Comparison of ENCODE assay signal across 7 cellular contexts in the genomic region with DNA sequence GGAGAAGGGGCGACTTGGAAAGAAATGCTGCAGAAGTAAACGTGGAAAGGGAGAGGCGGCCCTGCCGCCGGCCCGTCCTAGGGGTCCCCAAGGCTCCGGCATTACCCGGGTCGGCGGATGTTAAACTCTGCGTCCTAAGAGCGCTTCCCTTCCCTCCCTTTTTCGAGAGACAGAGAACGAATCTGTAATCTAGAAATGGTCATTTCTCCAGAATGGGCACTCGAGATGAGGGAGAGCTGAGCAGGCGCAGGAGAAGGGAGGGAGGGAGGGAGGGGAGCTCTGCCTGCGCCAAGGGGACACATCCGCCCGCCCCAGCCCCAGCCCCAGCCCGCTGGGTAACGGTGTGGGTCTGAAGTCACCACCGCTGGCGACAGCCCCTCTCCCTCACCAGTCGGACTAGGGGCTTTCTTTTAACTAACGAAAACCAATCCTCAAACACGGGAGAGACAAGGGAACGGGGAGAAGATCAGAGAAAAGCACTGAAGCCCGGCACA. TPM values are rescaled to one million over a fixed set of nuclear protein-coding genes. Genes with fewer than 3 reads are reported as not detected.
DNase-seq lines count a peak whose midpoint lies in the region; TF ChIP-seq lines count a peak whose summit lies in the region.

No MANE protein-coding gene starts in this region.

- TF ChIP-seq CTCF in endothelial cell (IDR thresholded peaks at IDR 0.05; ENCODE audit: unreplicated experiment) = no peak
- no peak for TF ChIP-seq CTCF in nephron progenitor cell (IDR thresholded peaks at IDR 0.05)

- H3K4me3 Mint-ChIP-seq in endothelial cell (ENCODE audit: unreplicated experiment) (peak overlapping the region; percentile 97), nephron progenitor cell (peak overlapping the region; percentile 100)

- H3K27ac ChIP-seq in SK-N-MC = no peak overlapping the region

- peaks cover 37% of the 10 kb centered on the region for H3K36me3 ChIP-seq in HAP-1 (replicated peaks)
- peaks cover 10% of the 10 kb centered on the region; the same call in 1 of the 2 replicates for H3K36me3 ChIP-seq in SK-N-MC (ENCODE audit: insufficient read depth, low read length)

- peaks cover 25% of the 10 kb centered on the region for H3K4me1 Mint-ChIP-seq in endothelial cell (ENCODE audit: unreplicated experiment)
- peaks cover 64% of the 10 kb centered on the region for H3K4me1 Mint-ChIP-seq in nephron progenitor cell

- DNase-seq in HAP-1 (ENCODE audit: low spot score in 2 of 2) = peak in 1 of 2 experiments; percentile 37
- no peak for DNase-seq in SK-N-MC (ENCODE audit: low read depth, low spot score)
- no peak for DNase-seq in endothelial cell (ENCODE audit: low spot score)
- no peak for DNase-seq in nephron progenitor cell
- DNase-seq in NCI-H1436 treated with DMSO at 0.1 percent for 48 hours (lab: John Stamatoyannopoulos, UW) = no peak
- no peak for DNase-seq in HuH-7 (ENCODE audit: low spot score)
- DNase-seq in ureter (ENCODE audit: low spot score) = no peak

- H3K27ac Mint-ChIP-seq in endothelial cell (ENCODE audit: unreplicated experiment) (no peak overlapping the region), nephron progenitor cell (peak overlapping the region; percentile 100)

- H3K9ac ChIP-seq in SK-N-MC (ENCODE audit: insufficient read length) = peak overlapping the region; percentile 70

- no peaks in the 10 kb centered on the region for H3K27me3 ChIP-seq in HAP-1 (ENCODE audit: low read depth)

- H3K9me3 Mint-ChIP-seq in endothelial cell (ENCODE audit: unreplicated experiment) = no peaks in the 10 kb centered on the region
- H3K9me3 Mint-ChIP-seq in nephron progenitor cell = no peaks in the 10 kb centered on the region

- H3K4me3 ChIP-seq in HAP-1 (peak overlapping the region; percentile 99), SK-N-MC (peak overlapping the region; percentile 93)

- peaks cover 3% of the 10 kb centered on the region for H3K36me3 Mint-ChIP-seq in endothelial cell (ENCODE audit: low read depth, unreplicated experiment)
- H3K36me3 Mint-ChIP-seq in nephron progenitor cell (ENCODE audit: low read depth) = peaks cover 7% of the 10 kb centered on the region

- no peaks in the 10 kb centered on the region for H3K9me3 ChIP-seq in HAP-1
- H3K9me3 ChIP-seq in SK-N-MC (ENCODE audit: low read depth, low read length) = no peaks in the 10 kb centered on the region

- in situ Hi-C loops in HAP-1 (cut with MboI; ENCODE audit: low sequenced_read_pairs) = no loop called here

- peaks cover 20% of the 10 kb centered on the region for H3K4me1 ChIP-seq in HAP-1

- H3K27me3 Mint-ChIP-seq in endothelial cell (ENCODE audit: unreplicated experiment) (peaks cover 12% of the 10 kb centered on the region), nephron progenitor cell (ENCODE audit: low read depth, poor library complexity) (peaks cover 3% of the 10 kb centered on the region)

RNA-seq across cellular contexts. Expression of a gene that starts 1.7 kb away (rescaled TPM):
- total RNA-seq in endothelial cell (ENCODE audit: unreplicated experiment) = 74.6 TPM
- 73.9 TPM for total RNA-seq in ureter

RNA-seq across cellular contexts. Expression of a gene that starts 2.6 kb away (rescaled TPM):
- total RNA-seq in endothelial cell (ENCODE audit: unreplicated experiment) (12.0 TPM), ureter (12.8 TPM)

RNA-seq across cellular contexts. Expression of a gene that starts 25.5 kb away (rescaled TPM):
- total RNA-seq in endothelial cell (ENCODE audit: unreplicated experiment) (19.3 TPM), ureter (7.4 TPM)

RNA-seq across cellular contexts. Expression of a gene that starts 35.1 kb away (rescaled TPM):
- total RNA-seq in endothelial cell (ENCODE audit: unreplicated experiment) (85.5 TPM), ureter (83.7 TPM)

RNA-seq across cellular contexts. Expression of a gene that starts 43.9 kb away (rescaled TPM):
- total RNA-seq in endothelial cell (ENCODE audit: unreplicated experiment) (72.2 TPM), ureter (43.7 TPM)
